ENCODE assay signal across 1 cellular context in genomic region chr5:83744851-83745250, GRCh38.
TF ChIP-seq lines count a peak whose summit lies in the region.

No MANE protein-coding gene starts in this region.

TF ChIP-seq in SK-N-SH, 30 proteins besides CTCF, POLR2A, EP300 and RAD21 (continued from another document):
- TF ChIP-seq NRF1 (IDR thresholded peaks at IDR 0.05; ENCODE audit: low read depth, low read length) = no peak
- no peak for TF ChIP-seq NFIC (IDR thresholded peaks at IDR 0.05; ENCODE audit: borderline replicate concordance)
- TF ChIP-seq REST (IDR thresholded peaks at IDR 0.05; ENCODE audit: low read depth, low read length) = no peak
- TF ChIP-seq FOSL2 (IDR thresholded peaks at IDR 0.05; ENCODE audit: borderline replicate concordance, low read depth) = no peak
- TF ChIP-seq SIN3A (IDR thresholded peaks at IDR 0.05; ENCODE audit: borderline replicate concordance, low read depth, low read length) = no peak
- TF ChIP-seq FOXM1 (IDR thresholded peaks at IDR 0.05; ENCODE audit: low read depth) = no peak
